ENCODE assay signal across 10 cellular contexts in genomic region chr1:210291786-210292275, GRCh38. TPM values are rescaled to one million over a fixed set of nuclear protein-coding genes. Genes with fewer than 3 reads are reported as not detected.
DNase-seq lines count a peak whose midpoint lies in the region; ATAC-seq, FAIRE-seq and TF ChIP-seq lines count a peak whose summit lies in the region.
"Had no signal": no experiment of that assay in that cellular context is flagged by ENCODE, and none has a peak within 500 bp of the region (broad histone marks: within the 10 kb centered on the region; RNA-seq: fewer than 3 reads in every experiment).

No MANE protein-coding gene starts in this region.

- ATAC-seq in Right ventricle myocardium superior (ENCODE audit: poor library complexity): peak; percentile 19
- no peak for ATAC-seq in Right ventricle myocardium inferior
- no peak for ATAC-seq in GM19467 (IDR thresholded peaks at IDR 0.05; ENCODE audit: unreplicated experiment)
- no peak for ATAC-seq in GM21515 (IDR thresholded peaks at IDR 0.05; ENCODE audit: unreplicated experiment)

- no peak overlapping the region for H2BK120ac ChIP-seq in H1 (replicated peaks; ENCODE audit: low read depth, low read length)

- no peak for TF ChIP-seq CTCF in H1 (IDR thresholded peaks at IDR 0.05; ENCODE audit: control extremely low read depth in 1 of 3, insufficient read depth in 1 of 3, low read depth in 1 of 3, low read length in 3 of 3)
- TF ChIP-seq CTCF in uterus (IDR thresholded peaks at IDR 0.05): no peak

- H2BK20ac ChIP-seq in H1 (ENCODE audit: low read length): no peak overlapping the region

- H4K8ac ChIP-seq in H1 (ENCODE audit: extremely low read depth, insufficient read depth, low read length): no peak overlapping the region

- H3K56ac ChIP-seq in H1 (replicated peaks; ENCODE audit: insufficient read length, low read depth, low read length): no peak overlapping the region

- H2AFZ ChIP-seq in H1 (ENCODE audit: low read length): no peak overlapping the region

- H3K18ac ChIP-seq in H1 (ENCODE audit: extremely low read depth, low read length): no peak overlapping the region

- H3K4me3 ChIP-seq in H1 (ENCODE audit: extremely low read depth in 1 of 4, insufficient read depth in 2 of 4, low read depth in 3 of 4, low read length in 4 of 4): peak overlapping the region; percentile 42 to 68 (median 50)
- H3K4me3 ChIP-seq in mucosa of stomach (ENCODE audit: low read length): peak overlapping the region; percentile 1
- H3K4me3 ChIP-seq in uterus: peak overlapping the region; percentile 23 to 43

- H2AK5ac ChIP-seq in H1 (ENCODE audit: low read depth, low read length): no peak overlapping the region

- 0 out of 2 replicates have a peak overlapping the region, but pooled peaks have one; percentile 11 for H2BK5ac ChIP-seq in H1 (ENCODE audit: low read depth, low read length)

- no peaks in the 10 kb centered on the region for H4K20me1 ChIP-seq in H1 (replicated peaks in 1 of 2; ENCODE audit: control insufficient read depth in 1 of 2, insufficient read depth in 2 of 2, low read length in 2 of 2)

- H3K23me2 ChIP-seq in H1 (ENCODE audit: low read depth, low read length): peaks cover 6% of the 10 kb centered on the region; the same call in 1 of the 2 replicates

- no peaks in the 10 kb centered on the region for H3K9me3 ChIP-seq in H1 (ENCODE audit: insufficient read depth in 2 of 2, low read depth in 1 of 2, low read length in 1 of 2)
- H3K9me3 ChIP-seq in mucosa of stomach (ENCODE audit: control insufficient read depth, low read length): no peaks in the 10 kb centered on the region
- no peaks in the 10 kb centered on the region for H3K9me3 ChIP-seq in uterus

- no peak overlapping the region for H4K91ac ChIP-seq in H1 (replicated peaks; ENCODE audit: insufficient read length, low read length)

- TF ChIP-seq RAD21 in H1 (IDR thresholded peaks at IDR 0.05 in 1 of 2, conservative IDR thresholded peaks at IDR 0.05 in 1 of 2; ENCODE audit: low read depth in 2 of 2, low read length in 2 of 2): no peak

- H2BK15ac ChIP-seq in H1 (ENCODE audit: low read length): no peak overlapping the region

- H3K27ac ChIP-seq in H1 (ENCODE audit: low read depth, low read length) (no peak overlapping the region), uterus (peak overlapping the region; percentile 85 to 98)

- DNase-seq in Right ventricle myocardium superior (no peak), Right ventricle myocardium inferior (ENCODE audit: missing footprints) (no peak), H1 (ENCODE audit: low read depth in 1 of 2, low spot score in 2 of 2) (no peak), uterus (peak; percentile 42 to 73)
- no peak for DNase-seq in activated CD8-positive, alpha-beta memory T cell treated with anti-CD3 and anti-CD28 coated beads for 24 hours
- DNase-seq: natural killer cell had no signal

- H3K23ac ChIP-seq in H1 (ENCODE audit: insufficient read length): no peak overlapping the region

- H3K36me3 ChIP-seq in H1 (ENCODE audit: control insufficient read depth in 2 of 4, insufficient read depth in 4 of 4, low read length in 3 of 4) (no peaks in the 10 kb centered on the region), mucosa of stomach (ENCODE audit: control insufficient read depth, insufficient read depth, low read length) (no peaks in the 10 kb centered on the region), uterus (no peaks in the 10 kb centered on the region)

- peaks cover 0 to 13% (median 6%) of the 10 kb centered on the region in 4 experiments; a peak in 5 of 7 replicates for H3K4me1 ChIP-seq in H1 (replicated peaks in 1 of 4; ENCODE audit: control insufficient read depth in 3 of 4, insufficient read depth in 4 of 4, low read length in 3 of 4)
- H3K4me1 ChIP-seq in mucosa of stomach (ENCODE audit: control insufficient read depth, insufficient read depth, low read length): peaks cover 21% of the 10 kb centered on the region
- peaks cover 0 to 17% of the 10 kb centered on the region in 2 donors for H3K4me1 ChIP-seq in uterus

- CTCF ChIA-PET in H1 (lab: Charles Lee; ENCODE audit: partially characterized antibody): interaction anchor here (0.8 to 4.5 kb wide), 18 partner anchors 10 to 106 kb away, joined by 3 to 25 read pairs (median 8); no protein-coding TSS in a partner anchor

- no peak for FAIRE-seq in H1 (lab: Jason Lieb, UNC)

- no peak overlapping the region for H4K5ac ChIP-seq in H1 (ENCODE audit: insufficient read length, low read depth, low read length)

- no peak for TF ChIP-seq POLR2A in H1 (IDR thresholded peaks at IDR 0.05; ENCODE audit: control extremely low read depth in 1 of 2, low read depth in 2 of 2, low read length in 2 of 2)
- TF ChIP-seq POLR2A in uterus (IDR thresholded peaks at IDR 0.05): no peak

- H3K79me2 ChIP-seq in H1 (ENCODE audit: control insufficient read depth in 1 of 2, insufficient read depth in 2 of 2, low read length in 2 of 2): no peaks in the 10 kb centered on the region

- peaks cover 0 to 13% (median 9%) of the 10 kb centered on the region in 4 experiments; a peak in 4 of 7 replicates for H3K27me3 ChIP-seq in H1 (replicated peaks in 1 of 4; ENCODE audit: control insufficient read depth in 3 of 4, extremely low read depth in 1 of 4, insufficient read depth in 3 of 4, low read length in 3 of 4)
- H3K27me3 ChIP-seq in mucosa of stomach (ENCODE audit: control insufficient read depth, insufficient read depth, low read length): peaks cover 6% of the 10 kb centered on the region
- no peaks in the 10 kb centered on the region for H3K27me3 ChIP-seq in uterus

- no peak overlapping the region for H2BK12ac ChIP-seq in H1 (ENCODE audit: low read depth, low read length)

- no peaks in the 10 kb centered on the region for H3K79me1 ChIP-seq in H1 (ENCODE audit: low read depth, low read length)

- no peak overlapping the region for H3K4ac ChIP-seq in H1 (replicated peaks; ENCODE audit: insufficient read length, low read depth, low read length)

- POLR2A ChIA-PET in H1 (lab: Charles Lee; ENCODE audit: partially characterized antibody): interaction anchor here (0.8 to 5.4 kb wide), 6 partner anchors 9 to 82 kb away, joined by 3 to 39 read pairs (median 8); no protein-coding TSS in a partner anchor

- H3K9ac ChIP-seq in H1 (replicated peaks in 1 of 4; ENCODE audit: extremely low read depth in 1 of 4, low read depth in 3 of 4, low read length in 3 of 4) (no peak overlapping the region), mucosa of stomach (ENCODE audit: low read length) (peak overlapping the region; percentile 48)

- TF ChIP-seq EP300 in H1 (IDR thresholded peaks at IDR 0.05; ENCODE audit: borderline replicate concordance in 1 of 2, low read depth in 2 of 2, low read length in 2 of 2): no peak

- H3K14ac ChIP-seq in H1 (ENCODE audit: insufficient read length): no peak overlapping the region

- intact Hi-C loops in Right ventricle myocardium superior (cut with DNase I): no loop called here
- intact Hi-C loops in Right ventricle myocardium inferior (cut with DNase I): loop anchor here (5.0 kb wide), 1 partner anchor 55 kb away; no protein-coding TSS in a partner anchor
- intact Hi-C loops in uterus (cut with DNase I; ENCODE audit: low total_unique reads): no loop called here

- 80% methylated on average over 2 of the region's 11 CpGs; no CpG with 5 or more reads in 1 of the 2 experiments for WGBS in H1 (ENCODE audit: extremely low coverage in 1 of 2, insufficient coverage in 1 of 2, insufficient read length in 1 of 2, insufficient replicate concordance in 2 of 2, low coverage in 1 of 2, low lambda C conversion rate in 2 of 2, missing lambda C conversion rate in 1 of 2), 2 experiments

- peak overlapping the region; percentile 65 to 79 for H3K4me2 ChIP-seq in H1 (ENCODE audit: insufficient read depth in 1 of 2, low read depth in 2 of 2, low read length in 2 of 2)

TF ChIP-seq in H1, 55 proteins besides CTCF, POLR2A, EP300 and RAD21:
- TF ChIP-seq NANOG (IDR thresholded peaks at IDR 0.05; ENCODE audit: insufficient read depth, low read depth, low read length, poor library complexity, severe bottlenecking) (no peak), EZH2 (IDR thresholded peaks at IDR 0.05; ENCODE audit: low read depth, low read length, severe bottlenecking) (peak; percentile 12), PHF8 (conservative IDR thresholded peaks at IDR 0.05; ENCODE audit: low read depth, low read length) (no peak), MAX (IDR thresholded peaks at IDR 0.05) (no peak), SUZ12 (IDR thresholded peaks at IDR 0.05; ENCODE audit: low read length) (no peak), ATF3 (IDR thresholded peaks at IDR 0.05; ENCODE audit: insufficient read depth, low read depth, low read length) (no peak)

RNA-seq across cellular contexts. Expression of gene HHAT, which starts 36.9 kb away (rescaled TPM):
- total RNA-seq in Right ventricle myocardium superior (1.5 TPM), Right ventricle myocardium inferior (1.8 TPM), uterus (10 to 100 TPM in 1 of 4 donors, 1 to 10 TPM in 2, under 1 TPM in 1; 0.88 to 10.9 (median 3.4) TPM)
- total RNA-seq in H1 (2021; fragmentation: NEBNext Ultra II Directional; extraction: Animal tissue kit (Norgen Biotek cat#: 25700)): 0.15 and 0.27 TPM in 2 replicates
- 0.51 and 0.74 TPM in 2 replicates for polyA plus RNA-seq in H1 (2011; rRNA removed)
- polyA plus RNA-seq in H1 (2011; cell fraction: cytosol; rRNA removed): 0.28 TPM
- 0.43 TPM for polyA plus RNA-seq in H1 (2011; cell fraction: nucleus; rRNA removed)
- polyA plus RNA-seq in H1 (2012, experiment 1 of 2): 0.16 to 0.32 TPM (median 0.17 TPM) in 4 replicates
- 0.17 TPM for polyA plus RNA-seq in H1 (2012, experiment 2 of 2)
- polyA plus RNA-seq in H1 (2013, experiment 1 of 2): 0.18 TPM
- polyA plus RNA-seq in H1 (2013, experiment 2 of 2): 0.18 TPM
- 0.50 and 1.2 TPM in 2 replicates for polyA minus RNA-seq in H1 (2011; rRNA and poly(A)+ RNA removed)
- polyA minus RNA-seq in H1 (2011; cell fraction: cytosol; rRNA and poly(A)+ RNA removed): not detected
- polyA minus RNA-seq in H1 (2011; cell fraction: nucleus; rRNA and poly(A)+ RNA removed): 2.4 TPM

RNA-seq across cellular contexts. Expression of gene SERTAD4, which starts 59.2 kb away (rescaled TPM):
- total RNA-seq in Right ventricle myocardium superior: 4.7 TPM
- 5.1 TPM for total RNA-seq in Right ventricle myocardium inferior
- 3.2 and 3.3 TPM in 2 replicates for total RNA-seq in H1 (2021; fragmentation: NEBNext Ultra II Directional; extraction: Animal tissue kit (Norgen Biotek cat#: 25700))
- 0.54 and 0.80 TPM in 2 replicates for polyA plus RNA-seq in H1 (2011; rRNA removed)
- 0.63 TPM for polyA plus RNA-seq in H1 (2011; cell fraction: cytosol; rRNA removed)
- 1.2 TPM for polyA plus RNA-seq in H1 (2011; cell fraction: nucleus; rRNA removed)
- 0.92 to 1.7 TPM (median 1.5 TPM) in 4 replicates for polyA plus RNA-seq in H1 (2012, experiment 1 of 2)
- polyA plus RNA-seq in H1 (2012, experiment 2 of 2): 0.21 TPM
- 3.9 TPM for polyA plus RNA-seq in H1 (2013, experiment 1 of 2)
- polyA plus RNA-seq in H1 (2013, experiment 2 of 2): 4.0 TPM
- polyA minus RNA-seq in H1 (2011; rRNA and poly(A)+ RNA removed): 0.85 and 1.2 TPM in 2 replicates
- 0.51 TPM for polyA minus RNA-seq in H1 (2011; cell fraction: cytosol; rRNA and poly(A)+ RNA removed)
- polyA minus RNA-seq in H1 (2011; cell fraction: nucleus; rRNA and poly(A)+ RNA removed): 2.9 TPM
- 1 to 10 TPM; 6.4 to 8.8 (median 8.1) TPM for total RNA-seq in uterus
- total RNA-seq: CD4-positive, CD25-positive, alpha-beta regulatory T cell; natural killer cell had no signal
- polyA plus RNA-seq: CD4-positive, CD25-positive, alpha-beta regulatory T cell had no signal

Comparison
In these comparisons a context has a peak if more than half of its experiments do, and no peak if none do; other contexts are left out.
1. DNase-seq: peak in uterus (2 of 2); none in Right ventricle myocardium superior (single experiment), Right ventricle myocardium inferior (single experiment), H1 (0 of 2) and activated CD8-positive, alpha-beta memory T cell treated with anti-CD3 and anti-CD28 coated beads for 24 hours (single experiment).
2. Peak in every context shown above with its lines, with median percentiles within 50 percentile points of each other: H3K4me3 ChIP-seq.